ENCODE assay signal across 17 cellular contexts in genomic region chr1:184289825-184290550, GRCh38.
DNase-seq lines count a peak whose midpoint lies in the region; ATAC-seq, FAIRE-seq and TF ChIP-seq lines count a peak whose summit lies in the region.
"Had no signal": no experiment of that assay in that cellular context is flagged by ENCODE, and none has a peak within 500 bp of the region (broad histone marks: within the 10 kb centered on the region; RNA-seq: fewer than 3 reads in every experiment).

No MANE protein-coding gene starts in this region.

- TF ChIP-seq EP300 in A549 (IDR thresholded peaks at IDR 0.05), result no peak

- TF ChIP-seq CTCF in A549 (IDR thresholded peaks at IDR 0.05) (no peak), GM12865 (IDR thresholded peaks at IDR 0.05; ENCODE audit: insufficient read depth, low read depth, low read length, missing control alignments) (no peak), fibroblast of mammary gland (conservative IDR thresholded peaks at IDR 0.05; ENCODE audit: control insufficient read depth, insufficient read depth, low read depth, low read length) (no peak), nephron progenitor cell (IDR thresholded peaks at IDR 0.05) (no peak)

- H3K4me2 ChIP-seq in A549, result no peak overlapping the region
- H3K4me2 ChIP-seq: smooth muscle cell had no signal

- FAIRE-seq in A549 (lab: Jason Lieb, UNC), result no peak

- WGBS in A549 (ENCODE audit: missing lambda C conversion rate), result 53% methylated on average over 5 of the region's 5 CpGs

- POLR2A ChIA-PET in A549 (lab: Yijun Ruan, JAX), result no interaction called here

- TF ChIP-seq POLR2A in A549 (IDR thresholded peaks at IDR 0.05; ENCODE audit: low read length), result no peak

- DNase-seq in A549 (ENCODE audit: low read depth in 1 of 2, low spot score in 1 of 2) (peak in 1 of 2 experiments; percentile 54), GM12865 (ENCODE audit: low read depth) (peak; percentile 32), NCI-H2171 treated with DMSO at 0.1 percent for 48 hours (lab: John Stamatoyannopoulos, UW) (peak; percentile 36), fibroblast of mammary gland (ENCODE audit: low read depth) (peak; percentile 33), MV-4-11 (lab: John Stamatoyannopoulos, UW) (no peak), iPS-NIHi11 (ENCODE audit: low spot score) (no peak), GM19238 (ENCODE audit: insufficient read length, low spot score) (no peak), nephron progenitor cell (no peak)
- DNase-seq: heart right ventricle, Kasumi-1, left colon had no signal

- peaks cover 16% of the 10 kb centered on the region for H3K36me3 Mint-ChIP-seq in nephron progenitor cell (ENCODE audit: low read depth)

- peaks cover 4% of the 10 kb centered on the region for H3K27me3 Mint-ChIP-seq in nephron progenitor cell (ENCODE audit: low read depth, poor library complexity)

- ATAC-seq in A549, result no peak
- ATAC-seq: heart right ventricle, left colon, SK-N-SH treated with all-trans-retinoic acid at 6 μM for 48 hours had no signal

- H3K9me3 Mint-ChIP-seq in nephron progenitor cell, result peaks cover 79% of the 10 kb centered on the region

- H3K27ac Mint-ChIP-seq in nephron progenitor cell, result no peak overlapping the region
- H3K27ac Mint-ChIP-seq: activated T-helper 2 cell treated with anti-CD3 and anti-CD28 coated beads, Interferon-gamma antibody, Interleukin-2, Interleukin-4, amounts not matched to agents 10 μg/mL and 5 μg/mL and 100 μg/mL, durations not matched to agents 14 hours and 24 hours and 36 hours had no signal

- CTCF ChIA-PET in A549 (lab: Yijun Ruan, JAX), result no interaction called here

- no peaks in the 10 kb centered on the region for H3K4me1 ChIP-seq in A549
- H3K4me1 ChIP-seq: ascending aorta, parathyroid adenoma had no signal

- no peak for TF ChIP-seq RAD21 in A549 (conservative IDR thresholded peaks at IDR 0.05 in 1 of 2, IDR thresholded peaks at IDR 0.05 in 1 of 2)

- H3K27ac ChIP-seq in A549, result peak overlapping the region in 1 of 2 experiments; percentile 19; a peak in 2 of 6 replicates
- H3K27ac ChIP-seq: ascending aorta, esophagus muscularis mucosa, heart right ventricle, parathyroid adenoma had no signal

- H3K9me3 ChIP-seq in A549, result peaks cover 9% of the 10 kb centered on the region
- H3K9me3 ChIP-seq: ascending aorta, esophagus muscularis mucosa had no signal

- no peak overlapping the region for H3K4me3 Mint-ChIP-seq in nephron progenitor cell

- H3K4me1 Mint-ChIP-seq in nephron progenitor cell, result peaks cover 7% of the 10 kb centered on the region

- H3K4me3 ChIP-seq in A549 (no peak overlapping the region), GM12865 (ENCODE audit: low read depth, low read length) (no peak overlapping the region), fibroblast of mammary gland (ENCODE audit: control insufficient read depth, low read depth, low read length) (no peak overlapping the region)
- H3K4me3 ChIP-seq: ascending aorta, esophagus muscularis mucosa, heart right ventricle, smooth muscle cell had no signal

TF ChIP-seq in A549, 52 proteins besides CTCF, POLR2A, EP300 and RAD21:
- TF ChIP-seq E2F6 (IDR thresholded peaks at IDR 0.05; ENCODE audit: borderline replicate concordance, low read depth) (no peak), CHD4 (IDR thresholded peaks at IDR 0.05; ENCODE audit: borderline replicate concordance) (no peak), RNF2 (IDR thresholded peaks at IDR 0.05; ENCODE audit: borderline replicate concordance, low read depth) (no peak), CBX8 (IDR thresholded peaks at IDR 0.05) (no peak), ZFP36 (IDR thresholded peaks at IDR 0.05; ENCODE audit: borderline replicate concordance, partially characterized antibody) (no peak), NFE2L2 (conservative IDR thresholded peaks at IDR 0.05; ENCODE audit: low read length) (peak; percentile 92), MAFK (IDR thresholded peaks at IDR 0.05; ENCODE audit: partially characterized antibody) (peak; percentile 91)

Comparison
In these comparisons a context has a peak if more than half of its experiments do, and no peak if none do; other contexts are left out.
1. DNase-seq: peak in GM12865 (single experiment), NCI-H2171 treated with DMSO at 0.1 percent for 48 hours (single experiment) and fibroblast of mammary gland (single experiment); none in MV-4-11 (single experiment), iPS-NIHi11 (single experiment), GM19238 (single experiment) and nephron progenitor cell (single experiment).